In genomic region chr16:59950431-59950830, GRCh38 we compare ENCODE assay signal across 26 cellular contexts.
"Had no signal": no experiment of that assay in that cellular context is flagged by ENCODE, and none has a peak within 500 bp of the region (broad histone marks: within the 10 kb centered on the region; RNA-seq: fewer than 3 reads in every experiment).

No MANE protein-coding gene starts in this region.

- H3K27ac ChIP-seq: epithelial cell of prostate, left lung, sigmoid colon, vagina had no signal

- DNase-seq: activated CD4-positive, alpha-beta T cell treated with anti-CD3 and anti-CD28 coated beads, Interleukin-2, amount 50 U/mL, for 4 hours; activated CD8-positive, alpha-beta memory T cell treated with anti-CD3 and anti-CD28 coated beads for 24 hours; activated CD8-positive, alpha-beta memory T cell treated with anti-CD3 and anti-CD28 coated beads, Interleukin-2, amount 50 U/mL, for 48 hours; activated effector memory CD4-positive, alpha-beta T cell treated with Interleukin-2 at 50 U/mL for 16 hours; activated naive CD4-positive, alpha-beta T cell treated with anti-CD3 and anti-CD28 coated beads, Interleukin-2, amount 10 ng/mL, durations not matched to agents 7 days and 5 days; activated T-cell treated with anti-CD3 and anti-CD28 coated beads, Interleukin-2, amount 50 U/mL, for 48 hours; amygdala; central memory CD4-positive, alpha-beta T cell; dermis blood vessel endothelial cell; effector memory CD4-positive, alpha-beta T cell; foreskin melanocyte; kidney; left lung; naive thymus-derived CD8-positive, alpha-beta T cell; sigmoid colon; stimulated activated CD4-positive, alpha-beta T cell treated with anti-CD3 and anti-CD28 coated beads, Interleukin-2, amount 100 ng/mL, for 48 hours; stimulated activated CD8-positive, alpha-beta memory T cell treated with anti-CD3 and anti-CD28 coated beads, Interleukin-4, amount 100 ng/mL, for 48 hours; stimulated activated naive B cell treated with anti-CD40 and anti-IgM and Interleukin-4, amounts not matched to agents 10 μg/mL and 1 μg/mL and 100 μg/mL, for 72 hours; T1000; trophoblast cell had no signal

- H3K36me3 ChIP-seq: left lung, sigmoid colon, vagina had no signal

- ATAC-seq: left lung; naive thymus-derived CD8-positive, alpha-beta T cell; stimulated activated naive B cell treated with anti-CD40 and anti-IgM and Interleukin-4, amounts not matched to agents 10 μg/mL and 1 μg/mL and 100 μg/mL, for 72 hours; WTC11 had no signal

- H3K4me3 ChIP-seq: left lung, lung, sigmoid colon, vagina had no signal

- H3K9me3 Mint-ChIP-seq: WTC11 had no signal

- H3K27me3 ChIP-seq: left lung, sigmoid colon, vagina had no signal

- H3K27ac Mint-ChIP-seq: activated naive CD4-positive, alpha-beta T cell treated with anti-CD3 and anti-CD28 coated beads, Interleukin-2, amount 10 ng/mL, durations not matched to agents 7 days and 5 days; brain; naive thymus-derived CD8-positive, alpha-beta T cell; stimulated activated naive B cell treated with anti-CD40 and anti-IgM and Interleukin-4, amounts not matched to agents 10 μg/mL and 1 μg/mL and 100 μg/mL, for 72 hours; T-helper 1 cell treated with Interleukin-12 subunit alpha and Interleukin-12 subunit beta and Interleukin-4 antibody, amounts not matched to agents 30 μg/mL and 1 μg/mL, for 36 hours; WTC11 had no signal

- H3K36me3 Mint-ChIP-seq: activated naive CD4-positive, alpha-beta T cell treated with anti-CD3 and anti-CD28 coated beads, Interleukin-2, amount 10 ng/mL, durations not matched to agents 7 days and 5 days; brain; naive thymus-derived CD8-positive, alpha-beta T cell; stimulated activated naive B cell treated with anti-CD40 and anti-IgM and Interleukin-4, amounts not matched to agents 10 μg/mL and 1 μg/mL and 100 μg/mL, for 72 hours; WTC11 had no signal

- H3K4me1 ChIP-seq: left lung, sigmoid colon, vagina had no signal

- H3K4me1 Mint-ChIP-seq: activated naive CD4-positive, alpha-beta T cell treated with anti-CD3 and anti-CD28 coated beads, Interleukin-2, amount 10 ng/mL, durations not matched to agents 7 days and 5 days; brain; naive thymus-derived CD8-positive, alpha-beta T cell; stimulated activated naive B cell treated with anti-CD40 and anti-IgM and Interleukin-4, amounts not matched to agents 10 μg/mL and 1 μg/mL and 100 μg/mL, for 72 hours; WTC11 had no signal

- H3K27me3 Mint-ChIP-seq: activated naive CD4-positive, alpha-beta T cell treated with anti-CD3 and anti-CD28 coated beads, Interleukin-2, amount 10 ng/mL, durations not matched to agents 7 days and 5 days; naive thymus-derived CD8-positive, alpha-beta T cell; stimulated activated naive B cell treated with anti-CD40 and anti-IgM and Interleukin-4, amounts not matched to agents 10 μg/mL and 1 μg/mL and 100 μg/mL, for 72 hours had no signal

- H3K9me3 ChIP-seq: sigmoid colon, vagina had no signal

- H3K4me3 Mint-ChIP-seq: activated naive CD4-positive, alpha-beta T cell treated with anti-CD3 and anti-CD28 coated beads, Interleukin-2, amount 10 ng/mL, durations not matched to agents 7 days and 5 days; brain; naive thymus-derived CD8-positive, alpha-beta T cell; stimulated activated naive B cell treated with anti-CD40 and anti-IgM and Interleukin-4, amounts not matched to agents 10 μg/mL and 1 μg/mL and 100 μg/mL, for 72 hours; T-helper 1 cell treated with Interleukin-12 subunit alpha and Interleukin-12 subunit beta and Interleukin-4 antibody, amounts not matched to agents 30 μg/mL and 1 μg/mL, for 36 hours; WTC11 had no signal
